In the genomic region with DNA sequence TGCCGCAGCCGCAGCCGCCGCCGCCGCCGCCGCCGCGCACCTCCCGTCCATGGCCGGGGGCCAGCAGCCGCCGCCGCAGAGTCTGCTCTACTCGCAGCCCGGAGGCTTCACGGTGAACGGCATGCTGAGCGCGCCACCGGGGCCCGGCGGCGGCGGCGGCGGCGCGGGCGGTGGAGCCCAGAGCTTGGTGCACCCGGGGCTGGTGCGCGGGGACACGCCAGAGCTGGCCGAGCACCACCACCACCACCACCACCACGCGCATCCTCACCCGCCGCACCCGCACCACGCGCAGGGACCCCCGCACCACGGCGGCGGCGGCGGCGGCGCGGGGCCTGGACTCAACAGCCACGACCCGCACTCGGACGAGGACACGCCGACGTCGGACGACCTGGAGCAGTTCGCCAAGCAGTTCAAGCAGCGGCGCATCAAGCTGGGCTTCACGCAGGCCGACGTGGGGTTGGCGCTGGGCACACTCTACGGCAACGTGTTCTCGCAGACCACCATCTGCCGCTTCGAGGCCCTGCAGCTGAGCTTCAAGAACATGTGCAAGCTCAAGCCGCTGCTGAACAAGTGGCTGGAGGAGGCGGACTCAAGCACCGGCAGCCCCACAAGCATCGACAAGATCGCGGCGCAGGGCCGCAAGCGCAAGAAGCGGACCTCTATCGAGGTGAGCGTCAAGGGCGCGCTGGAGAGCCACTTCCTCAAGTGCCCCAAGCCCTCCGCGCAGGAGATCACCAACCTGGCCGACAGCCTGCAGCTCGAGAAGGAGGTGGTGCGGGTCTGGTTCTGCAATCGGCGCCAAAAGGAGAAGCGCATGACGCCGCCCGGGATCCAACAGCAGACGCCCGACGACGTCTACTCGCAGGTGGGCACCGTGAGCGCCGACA, we compare ENCODE assay signal across 10 cellular contexts. TPM values are rescaled to one million over a fixed set of nuclear protein-coding genes. Genes with fewer than 3 reads are reported as not detected.
DNase-seq lines count a peak whose midpoint lies in the region; ATAC-seq lines count a peak whose summit lies in the region.
"Had no signal": no experiment of that assay in that cellular context is flagged by ENCODE, and none has a peak within 500 bp of the region (broad histone marks: within the 10 kb centered on the region; RNA-seq: fewer than 3 reads in every experiment).

No MANE protein-coding gene starts in this region.

- H3K4me1 Mint-ChIP-seq in activated T-cell treated with anti-CD3 and anti-CD28 coated beads, Interleukin-2, amount 50 U/mL, for 24 hours (ENCODE audit: low read depth) = peaks cover 38% of the 10 kb centered on the region

- DNase-seq in right cardiac atrium (no peak), left ventricle myocardium superior (no peak), kidney tubule cell (ENCODE audit: low spot score) (peak; percentile 56), RPMI8226 (no peak), HuH-7.5 (ENCODE audit: low spot score) (no peak), NOMO-1 treated with dmso at 0.1 percent for 144 hours (lab: John Stamatoyannopoulos, UW; ENCODE audit: unreplicated experiment) (no peak)
- no peak for DNase-seq in activated T-cell treated with anti-CD3 and anti-CD28 coated beads, Interleukin-2, amount 50 U/mL, for 24 hours
- DNase-seq: ovary had no signal

- H3K9me3 ChIP-seq in right cardiac atrium (ENCODE audit: control insufficient read depth, low read length) = no peaks in the 10 kb centered on the region
- H3K9me3 ChIP-seq: ovary had no signal

- H3K27ac Mint-ChIP-seq in activated T-cell treated with anti-CD3 and anti-CD28 coated beads, Interleukin-2, amount 50 U/mL, for 24 hours = peak overlapping the region; percentile 77

- peaks cover 3% of the 10 kb centered on the region for H3K4me1 ChIP-seq in right cardiac atrium (ENCODE audit: control insufficient read depth, insufficient read depth, low read length)
- H3K4me1 ChIP-seq in urinary bladder (ENCODE audit: insufficient read depth) = peaks cover 2% of the 10 kb centered on the region

- H3K27me3 Mint-ChIP-seq in activated T-cell treated with anti-CD3 and anti-CD28 coated beads, Interleukin-2, amount 50 U/mL, for 24 hours = peaks cover 80% of the 10 kb centered on the region

- H3K27me3 ChIP-seq in right cardiac atrium (ENCODE audit: control insufficient read depth, insufficient read depth) = peaks cover 8% of the 10 kb centered on the region
- H3K27me3 ChIP-seq: ovary had no signal

- no peaks in the 10 kb centered on the region for H3K36me3 ChIP-seq in urinary bladder (ENCODE audit: insufficient read depth)
- H3K36me3 ChIP-seq: ovary had no signal

- H3K9me3 Mint-ChIP-seq in activated T-cell treated with anti-CD3 and anti-CD28 coated beads, Interleukin-2, amount 50 U/mL, for 24 hours = peaks cover 8% of the 10 kb centered on the region

- H3K4me3 ChIP-seq in right cardiac atrium (ENCODE audit: low read length) (peak overlapping the region; percentile 48), urinary bladder (ENCODE audit: low read depth, low read length) (peak overlapping the region; percentile 46)
- H3K4me3 ChIP-seq: ovary had no signal

- ATAC-seq in right cardiac atrium (no peak), left ventricle myocardium superior (no peak)

- H3K4me3 Mint-ChIP-seq in activated T-cell treated with anti-CD3 and anti-CD28 coated beads, Interleukin-2, amount 50 U/mL, for 24 hours = peak overlapping the region; percentile 58

- H3K36me3 Mint-ChIP-seq in activated T-cell treated with anti-CD3 and anti-CD28 coated beads, Interleukin-2, amount 50 U/mL, for 24 hours (ENCODE audit: low read depth) = no peaks in the 10 kb centered on the region

- intact Hi-C loops in right cardiac atrium (cut with DNase I) (no loop called here), left ventricle myocardium superior (cut with micrococcal nuclease) (no loop called here)

- WGBS in right cardiac atrium = 3% methylated on average over 104 of the region's 106 CpGs
- WGBS in urinary bladder = 2% methylated on average over 106 of the region's 106 CpGs

- H3K27ac ChIP-seq in right cardiac atrium (ENCODE audit: low read length) (no peak overlapping the region), urinary bladder (ENCODE audit: low read depth) (no peak overlapping the region)
- H3K27ac ChIP-seq: ovary, RWPE1 had no signal

RNA-seq across cellular contexts. Expression of gene POU3F3, which starts 2.4 kb away (rescaled TPM):
- total RNA-seq in right cardiac atrium = 1 to 10 TPM in 1 of 4 donors, under 1 TPM in 3; 0.06 to 1.1 (median 0.68) TPM
- polyA plus RNA-seq in right cardiac atrium = 0.07 TPM
- not detected for total RNA-seq in left ventricle myocardium superior
- total RNA-seq in urinary bladder = 0.32 TPM
- polyA plus RNA-seq in urinary bladder = not detected
- polyA plus RNA-seq: ovary had no signal
